In the genomic region with DNA sequence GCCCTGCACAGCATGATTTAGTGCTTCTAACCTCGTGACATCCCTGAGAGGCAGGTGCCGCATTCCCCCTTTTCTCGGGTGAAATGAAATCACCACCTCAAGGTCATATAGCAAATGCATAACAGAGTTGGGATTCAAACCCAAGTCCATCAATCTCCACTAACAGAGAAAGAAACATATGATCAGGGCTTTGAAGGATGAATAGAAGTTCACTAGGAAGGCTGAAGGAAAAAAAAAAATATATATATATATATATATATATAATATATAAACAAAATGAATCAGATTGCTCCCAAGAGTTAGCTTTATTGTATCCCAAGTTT, we compare ENCODE assay signal across 15 cellular contexts. TPM values are rescaled to one million over a fixed set of nuclear protein-coding genes. Genes with fewer than 3 reads are reported as not detected.
"Had no signal": no experiment of that assay in that cellular context is flagged by ENCODE, and none has a peak within 500 bp of the region (broad histone marks: within the 10 kb centered on the region; RNA-seq: fewer than 3 reads in every experiment).

No MANE protein-coding gene starts in this region.

- H3K9me3 Mint-ChIP-seq: effector memory CD8-positive, alpha-beta T cell; naive thymus-derived CD8-positive, alpha-beta T cell; nephron progenitor cell; stimulated activated effector memory CD8-positive, alpha-beta T cell treated with anti-CD3 and anti-CD28 coated beads, Interleukin-12 subunit alpha, Interleukin-12 subunit beta, amount 100 ng/mL, for 72 hours had no signal

- H3K4me1 ChIP-seq: gastrocnemius medialis, prostate gland, thyroid gland, vagina had no signal

- H3K9me3 ChIP-seq: gastrocnemius medialis, heart left ventricle, left lung, prostate gland, sigmoid colon, stomach, thyroid gland, vagina had no signal

- ATAC-seq: gastrocnemius medialis had no signal

- H3K27me3 ChIP-seq: gastrocnemius medialis, heart left ventricle, hepatocyte, left lung, sigmoid colon, thyroid gland, vagina had no signal

- H3K27ac ChIP-seq: gastrocnemius medialis, heart left ventricle, hepatocyte, left lung, prostate gland, sigmoid colon, stomach, thyroid gland, vagina had no signal

- H3K4me3 Mint-ChIP-seq: effector memory CD8-positive, alpha-beta T cell; naive thymus-derived CD8-positive, alpha-beta T cell; nephron progenitor cell; stimulated activated effector memory CD8-positive, alpha-beta T cell treated with anti-CD3 and anti-CD28 coated beads, Interleukin-12 subunit alpha, Interleukin-12 subunit beta, amount 100 ng/mL, for 72 hours had no signal

- H3K27ac Mint-ChIP-seq: effector memory CD8-positive, alpha-beta T cell; nephron progenitor cell; stimulated activated effector memory CD8-positive, alpha-beta T cell treated with anti-CD3 and anti-CD28 coated beads, Interleukin-12 subunit alpha, Interleukin-12 subunit beta, amount 100 ng/mL, for 72 hours had no signal

- H3K4me2 ChIP-seq: hepatocyte had no signal

- H3K36me3 Mint-ChIP-seq: naive thymus-derived CD8-positive, alpha-beta T cell; stimulated activated effector memory CD8-positive, alpha-beta T cell treated with anti-CD3 and anti-CD28 coated beads, Interleukin-12 subunit alpha, Interleukin-12 subunit beta, amount 100 ng/mL, for 72 hours had no signal

- H3K4me3 ChIP-seq: gastrocnemius medialis, heart left ventricle, hepatocyte, left lung, prostate gland, sigmoid colon, stomach, thyroid gland, vagina had no signal

- H3K79me2 ChIP-seq: hepatocyte had no signal

- H2AFZ ChIP-seq: hepatocyte had no signal

- DNase-seq: cortex of kidney, gastrocnemius medialis, sigmoid colon had no signal

- H3K36me3 ChIP-seq: gastrocnemius medialis, prostate gland, sigmoid colon, stomach, thyroid gland, vagina had no signal

RNA-seq across cellular contexts. Expression of gene ARHGEF17, which starts 12.1 kb away (rescaled TPM):
- total RNA-seq: naive thymus-derived CD8-positive, alpha-beta T cell had no signal

RNA-seq across cellular contexts. Expression of gene P2RY6, which starts 23.8 kb away (rescaled TPM):
- total RNA-seq: osteocyte had no signal
- polyA plus RNA-seq: naive thymus-derived CD8-positive, alpha-beta T cell had no signal
